In genomic region chr15:55319537-55320325, GRCh38 we compare ENCODE assay signal across 2 cellular contexts.
TF ChIP-seq lines count a peak whose summit lies in the region.

No MANE protein-coding gene starts in this region.

TF ChIP-seq in GM12878, 131 proteins besides CTCF, POLR2A, EP300 and RAD21 (continues in another document):
- no peak for TF ChIP-seq MXI1 (IDR thresholded peaks at IDR 0.05; ENCODE audit: low read depth, low read length)
- no peak for TF ChIP-seq FOXK2 (IDR thresholded peaks at IDR 0.05)
- TF ChIP-seq NR2C1 (IDR thresholded peaks at IDR 0.05): peak; percentile 83
- TF ChIP-seq, protein P1, sequence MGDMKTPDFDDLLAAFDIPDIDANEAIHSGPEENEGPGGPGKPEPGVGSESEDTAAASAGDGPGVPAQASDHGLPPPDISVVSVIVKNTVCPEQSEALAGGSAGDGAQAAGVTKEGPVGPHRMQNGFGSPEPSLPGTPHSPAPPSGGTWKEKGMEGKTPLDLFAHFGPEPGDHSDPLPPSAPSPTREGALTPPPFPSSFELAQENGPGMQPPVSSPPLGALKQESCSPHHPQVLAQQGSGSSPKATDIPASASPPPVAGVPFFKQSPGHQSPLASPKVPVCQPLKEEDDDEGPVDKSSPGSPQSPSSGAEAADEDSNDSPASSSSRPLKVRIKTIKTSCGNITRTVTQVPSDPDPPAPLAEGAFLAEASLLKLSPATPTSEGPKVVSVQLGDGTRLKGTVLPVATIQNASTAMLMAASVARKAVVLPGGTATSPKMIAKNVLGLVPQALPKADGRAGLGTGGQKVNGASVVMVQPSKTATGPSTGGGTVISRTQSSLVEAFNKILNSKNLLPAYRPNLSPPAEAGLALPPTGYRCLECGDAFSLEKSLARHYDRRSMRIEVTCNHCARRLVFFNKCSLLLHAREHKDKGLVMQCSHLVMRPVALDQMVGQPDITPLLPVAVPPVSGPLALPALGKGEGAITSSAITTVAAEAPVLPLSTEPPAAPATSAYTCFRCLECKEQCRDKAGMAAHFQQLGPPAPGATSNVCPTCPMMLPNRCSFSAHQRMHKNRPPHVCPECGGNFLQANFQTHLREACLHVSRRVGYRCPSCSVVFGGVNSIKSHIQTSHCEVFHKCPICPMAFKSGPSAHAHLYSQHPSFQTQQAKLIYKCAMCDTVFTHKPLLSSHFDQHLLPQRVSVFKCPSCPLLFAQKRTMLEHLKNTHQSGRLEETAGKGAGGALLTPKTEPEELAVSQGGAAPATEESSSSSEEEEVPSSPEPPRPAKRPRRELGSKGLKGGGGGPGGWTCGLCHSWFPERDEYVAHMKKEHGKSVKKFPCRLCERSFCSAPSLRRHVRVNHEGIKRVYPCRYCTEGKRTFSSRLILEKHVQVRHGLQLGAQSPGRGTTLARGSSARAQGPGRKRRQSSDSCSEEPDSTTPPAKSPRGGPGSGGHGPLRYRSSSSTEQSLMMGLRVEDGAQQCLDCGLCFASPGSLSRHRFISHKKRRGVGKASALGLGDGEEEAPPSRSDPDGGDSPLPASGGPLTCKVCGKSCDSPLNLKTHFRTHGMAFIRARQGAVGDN (IDR thresholded peaks at IDR 0.05): peak; percentile 47; the same call in 1 of the 2 replicates
- no peak for TF ChIP-seq SIN3A (IDR thresholded peaks at IDR 0.05; ENCODE audit: low read depth, low read length)
- TF ChIP-seq ZNF217 (IDR thresholded peaks at IDR 0.05): peak; percentile 93
- peak; percentile 32; the same call in 1 of the 2 replicates for TF ChIP-seq PKNOX1 (IDR thresholded peaks at IDR 0.05)
- no peak for TF ChIP-seq RFX5 (IDR thresholded peaks at IDR 0.05; ENCODE audit: low read depth, low read length)
- TF ChIP-seq SMARCA5 (IDR thresholded peaks at IDR 0.05): peak; percentile 48
- TF ChIP-seq ZSCAN29 (IDR thresholded peaks at IDR 0.05): no peak
- no peak for TF ChIP-seq SREBF1 (IDR thresholded peaks at IDR 0.05; ENCODE audit: low read length)
- TF ChIP-seq ZBTB4 (CRISPR knock-in tag; IDR thresholded peaks at IDR 0.05): no peak
- TF ChIP-seq HDAC2 (IDR thresholded peaks at IDR 0.05): no peak
- peak; percentile 56; the same call in 1 of the 2 replicates for TF ChIP-seq CREM (IDR thresholded peaks at IDR 0.05; ENCODE audit: low read depth)
- no peak for TF ChIP-seq CBFB (IDR thresholded peaks at IDR 0.05; ENCODE audit: low read depth)
- TF ChIP-seq SMAD5 (IDR thresholded peaks at IDR 0.05; ENCODE audit: low read depth): no peak
- TF ChIP-seq, protein P2, sequence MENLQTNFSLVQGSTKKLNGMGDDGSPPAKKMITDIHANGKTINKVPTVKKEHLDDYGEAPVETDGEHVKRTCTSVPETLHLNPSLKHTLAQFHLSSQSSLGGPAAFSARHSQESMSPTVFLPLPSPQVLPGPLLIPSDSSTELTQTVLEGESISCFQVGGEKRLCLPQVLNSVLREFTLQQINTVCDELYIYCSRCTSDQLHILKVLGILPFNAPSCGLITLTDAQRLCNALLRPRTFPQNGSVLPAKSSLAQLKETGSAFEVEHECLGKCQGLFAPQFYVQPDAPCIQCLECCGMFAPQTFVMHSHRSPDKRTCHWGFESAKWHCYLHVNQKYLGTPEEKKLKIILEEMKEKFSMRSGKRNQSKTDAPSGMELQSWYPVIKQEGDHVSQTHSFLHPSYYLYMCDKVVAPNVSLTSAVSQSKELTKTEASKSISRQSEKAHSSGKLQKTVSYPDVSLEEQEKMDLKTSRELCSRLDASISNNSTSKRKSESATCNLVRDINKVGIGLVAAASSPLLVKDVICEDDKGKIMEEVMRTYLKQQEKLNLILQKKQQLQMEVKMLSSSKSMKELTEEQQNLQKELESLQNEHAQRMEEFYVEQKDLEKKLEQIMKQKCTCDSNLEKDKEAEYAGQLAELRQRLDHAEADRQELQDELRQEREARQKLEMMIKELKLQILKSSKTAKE (IDR thresholded peaks at IDR 0.05; ENCODE audit: low read depth, poor library complexity, severe bottlenecking): no peak
- no peak for TF ChIP-seq ETV6 (conservative IDR thresholded peaks at IDR 0.05 in 1 of 2, IDR thresholded peaks at IDR 0.05 in 1 of 2; ENCODE audit: borderline replicate concordance in 1 of 2, low read depth in 1 of 2)
- TF ChIP-seq KDM1A (IDR thresholded peaks at IDR 0.05; ENCODE audit: borderline replicate concordance): 0 out of 2 replicates have a peak, but pooled peaks have one; percentile 52
- no peak for TF ChIP-seq SMAD1 (IDR thresholded peaks at IDR 0.05; ENCODE audit: low read depth, partially characterized antibody)
- no peak for TF ChIP-seq STAT3 (IDR thresholded peaks at IDR 0.05; ENCODE audit: low read depth, low read length)
- no peak for TF ChIP-seq ZNF384 (IDR thresholded peaks at IDR 0.05; ENCODE audit: borderline replicate concordance, low read depth, low read length)

TF ChIP-seq in liver, 16 proteins besides CTCF, POLR2A, EP300 and RAD21:
- TF ChIP-seq FOXA2 (IDR thresholded peaks at IDR 0.05): no peak
- TF ChIP-seq GABPA (IDR thresholded peaks at IDR 0.05 in 1 of 2, conservative IDR thresholded peaks at IDR 0.05 in 1 of 2): no peak
- TF ChIP-seq, protein P3, sequence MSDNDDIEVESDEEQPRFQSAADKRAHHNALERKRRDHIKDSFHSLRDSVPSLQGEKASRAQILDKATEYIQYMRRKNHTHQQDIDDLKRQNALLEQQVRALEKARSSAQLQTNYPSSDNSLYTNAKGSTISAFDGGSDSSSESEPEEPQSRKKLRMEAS (IDR thresholded peaks at IDR 0.05): no peak
- TF ChIP-seq YY1 (IDR thresholded peaks at IDR 0.05): no peak
- TF ChIP-seq RXRA (IDR thresholded peaks at IDR 0.05): no peak
- TF ChIP-seq NR2F2 (IDR thresholded peaks at IDR 0.05): no peak
- TF ChIP-seq ATF3 (IDR thresholded peaks at IDR 0.05): no peak
- no peak for TF ChIP-seq JUND (IDR thresholded peaks at IDR 0.05)
- no peak for TF ChIP-seq EGR1 (IDR thresholded peaks at IDR 0.05; ENCODE audit: low read depth in 2 of 2)
- TF ChIP-seq HNF4A (conservative IDR thresholded peaks at IDR 0.05): no peak
- TF ChIP-seq TAF1 (conservative IDR thresholded peaks at IDR 0.05): no peak
- TF ChIP-seq SP1 (IDR thresholded peaks at IDR 0.05): no peak
- TF ChIP-seq HNF4G (IDR thresholded peaks at IDR 0.05): no peak
- no peak for TF ChIP-seq FOXA1 (IDR thresholded peaks at IDR 0.05)
- TF ChIP-seq, protein P4, sequence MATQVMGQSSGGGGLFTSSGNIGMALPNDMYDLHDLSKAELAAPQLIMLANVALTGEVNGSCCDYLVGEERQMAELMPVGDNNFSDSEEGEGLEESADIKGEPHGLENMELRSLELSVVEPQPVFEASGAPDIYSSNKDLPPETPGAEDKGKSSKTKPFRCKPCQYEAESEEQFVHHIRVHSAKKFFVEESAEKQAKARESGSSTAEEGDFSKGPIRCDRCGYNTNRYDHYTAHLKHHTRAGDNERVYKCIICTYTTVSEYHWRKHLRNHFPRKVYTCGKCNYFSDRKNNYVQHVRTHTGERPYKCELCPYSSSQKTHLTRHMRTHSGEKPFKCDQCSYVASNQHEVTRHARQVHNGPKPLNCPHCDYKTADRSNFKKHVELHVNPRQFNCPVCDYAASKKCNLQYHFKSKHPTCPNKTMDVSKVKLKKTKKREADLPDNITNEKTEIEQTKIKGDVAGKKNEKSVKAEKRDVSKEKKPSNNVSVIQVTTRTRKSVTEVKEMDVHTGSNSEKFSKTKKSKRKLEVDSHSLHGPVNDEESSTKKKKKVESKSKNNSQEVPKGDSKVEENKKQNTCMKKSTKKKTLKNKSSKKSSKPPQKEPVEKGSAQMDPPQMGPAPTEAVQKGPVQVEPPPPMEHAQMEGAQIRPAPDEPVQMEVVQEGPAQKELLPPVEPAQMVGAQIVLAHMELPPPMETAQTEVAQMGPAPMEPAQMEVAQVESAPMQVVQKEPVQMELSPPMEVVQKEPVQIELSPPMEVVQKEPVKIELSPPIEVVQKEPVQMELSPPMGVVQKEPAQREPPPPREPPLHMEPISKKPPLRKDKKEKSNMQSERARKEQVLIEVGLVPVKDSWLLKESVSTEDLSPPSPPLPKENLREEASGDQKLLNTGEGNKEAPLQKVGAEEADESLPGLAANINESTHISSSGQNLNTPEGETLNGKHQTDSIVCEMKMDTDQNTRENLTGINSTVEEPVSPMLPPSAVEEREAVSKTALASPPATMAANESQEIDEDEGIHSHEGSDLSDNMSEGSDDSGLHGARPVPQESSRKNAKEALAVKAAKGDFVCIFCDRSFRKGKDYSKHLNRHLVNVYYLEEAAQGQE (IDR thresholded peaks at IDR 0.05): no peak
- no peak for TF ChIP-seq ZBTB33 (IDR thresholded peaks at IDR 0.05)
